In the genomic region with DNA sequence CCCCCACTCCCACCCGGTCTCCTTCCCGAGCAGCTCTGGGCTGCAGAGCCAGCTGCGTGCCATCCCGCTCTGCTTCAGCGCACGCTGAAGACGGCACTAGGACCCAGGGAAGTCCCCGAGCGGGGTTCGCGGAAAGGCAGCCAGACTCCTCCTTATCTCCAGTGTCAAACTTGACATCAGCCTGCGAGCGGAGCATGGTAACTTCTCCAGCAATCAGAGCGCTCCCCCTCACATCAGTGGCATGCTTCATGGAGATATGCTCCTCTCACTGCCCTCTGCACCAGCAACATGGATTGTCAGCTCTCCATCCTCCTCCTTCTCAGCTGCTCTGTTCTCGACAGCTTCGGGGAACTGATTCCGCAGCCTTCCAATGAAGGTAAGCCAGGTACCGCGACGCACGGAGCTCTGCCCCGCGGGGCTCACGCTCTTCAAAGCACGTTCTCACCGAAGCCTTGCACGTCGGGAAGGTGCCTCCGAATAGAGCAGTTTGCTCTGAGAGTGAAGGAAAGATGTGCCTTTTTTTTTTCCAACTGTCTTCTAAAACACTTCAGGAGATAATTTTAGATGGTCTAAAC, we compare ENCODE assay signal across 9 cellular contexts. TPM values are rescaled to one million over a fixed set of nuclear protein-coding genes. Genes with fewer than 3 reads are reported as not detected.
DNase-seq lines count a peak whose midpoint lies in the region; ATAC-seq, FAIRE-seq and TF ChIP-seq lines count a peak whose summit lies in the region.
"Had no signal": no experiment of that assay in that cellular context is flagged by ENCODE, and none has a peak within 500 bp of the region (broad histone marks: within the 10 kb centered on the region; RNA-seq: fewer than 3 reads in every experiment).

A gene (plus strand): TSS at position 161 of the 575 bp plus-strand sequence. CDS start 128 bp downstream, at position 289.

- peaks cover 41% of the 10 kb centered on the region for H3K27me3 Mint-ChIP-seq in nephron progenitor cell (ENCODE audit: low read depth, poor library complexity)

- peak within 1 kb of the TSS; percentile 85 for H3K4me3 Mint-ChIP-seq in nephron progenitor cell

- peak within 1 kb of the TSS; percentile 27 for H3K27ac Mint-ChIP-seq in nephron progenitor cell

- TF ChIP-seq CTCF in nephron progenitor cell (IDR thresholded peaks at IDR 0.05) (no peak), tibial nerve (IDR thresholded peaks at IDR 0.05) (no peak)

- H3K9me3 ChIP-seq in tibial nerve, result no peaks in the 10 kb centered on the region

- H3K4me1 Mint-ChIP-seq in nephron progenitor cell, result peaks cover 27% of the 10 kb centered on the region

- ATAC-seq in GM18873 (IDR thresholded peaks at IDR 0.05; ENCODE audit: low FRiP score, unreplicated experiment), result peak; percentile 91
- peak; percentile 93 for ATAC-seq in HG03095 (IDR thresholded peaks at IDR 0.05; ENCODE audit: unreplicated experiment)
- ATAC-seq: HCT116 had no signal

- DNase-seq in AG08396 (ENCODE audit: low spot score) (peak; percentile 68), NCI-H82 treated with DMSO at 0.1 percent for 48 hours (lab: John Stamatoyannopoulos, UW; ENCODE audit: unreplicated experiment) (peak; percentile 54), frontal cortex (ENCODE audit: low spot score in 2 of 2) (peak; percentile 29 to 43), nephron progenitor cell (peak; percentile 84), tibial nerve (ENCODE audit: low spot score in 2 of 2) (peak; percentile 61 to 66)
- DNase-seq in activated naive CD4-positive, alpha-beta T cell (lab: John Stamatoyannopoulos, UW), result peak in 3 of 4 experiments; percentile 2 to 7 (median 5)

- H3K36me3 ChIP-seq in tibial nerve, result no peaks in the 10 kb centered on the region

- TF ChIP-seq EP300 in tibial nerve (IDR thresholded peaks at IDR 0.05), result peak in 1 of 2 donors; percentile 64

- 0 to 1% methylated on average over 22 to 29 of the region's 29 CpGs for WGBS in tibial nerve, 2 donors

- no peaks in the 10 kb centered on the region for H3K27me3 ChIP-seq in tibial nerve

- H3K27ac ChIP-seq in tibial nerve, result peak within 1 kb of the TSS in 1 of 4 donors; percentile 16

- H3K9me3 Mint-ChIP-seq in nephron progenitor cell, result no peaks in the 10 kb centered on the region

- H3K36me3 Mint-ChIP-seq in nephron progenitor cell (ENCODE audit: low read depth), result no peaks in the 10 kb centered on the region

- TF ChIP-seq POLR2A in tibial nerve (IDR thresholded peaks at IDR 0.05), result peak in 1 of 2 donors; percentile 50

- H3K4me1 ChIP-seq in tibial nerve, result peaks cover 0 to 17% (median 0%) of the 10 kb centered on the region in 4 donors

- peak within 1 kb of the TSS; percentile 38 to 54 (median 51) for H3K4me3 ChIP-seq in tibial nerve

- FAIRE-seq in frontal cortex (lab: Jason Lieb, UNC), result no peak

RNA-seq across cellular contexts. Expression of the gene that starts here (rescaled TPM):
- total RNA-seq in frontal cortex, result 136 TPM
- total RNA-seq in tibial nerve, result 10 to 100 TPM in 1 of 4 donors, 1 to 10 TPM in 3; 6.1 to 20.1 (median 7.9) TPM

Comparison
In these comparisons a context has a peak if more than half of its experiments do, and no peak if none do; other contexts are left out.
1. DNase-seq: peak in every context shown above with its lines; median percentile 84 in nephron progenitor cell; 68 in AG08396; 64 in tibial nerve; 54 in NCI-H82 treated with DMSO at 0.1 percent for 48 hours; 36 in frontal cortex; 5 in activated naive CD4-positive, alpha-beta T cell.